ENCODE assay signal across 1 cellular context in genomic region chr1:9910425-9911178, GRCh38.
TF ChIP-seq lines count a peak whose summit lies in the region.

No MANE protein-coding gene starts in this region.

TF ChIP-seq in K562, 482 proteins besides CTCF, POLR2A, EP300 and RAD21 (continued from another document and continues in another):
- TF ChIP-seq RBM17 (IDR thresholded peaks at IDR 0.05; ENCODE audit: borderline replicate concordance, low read depth, low read length) = no peak
- TF ChIP-seq PREB (CRISPR knock-in tag; IDR thresholded peaks at IDR 0.05) = no peak
- TF ChIP-seq FOXM1 (IDR thresholded peaks at IDR 0.05; ENCODE audit: low read depth) = peak; percentile 56; the same call in 1 of the 2 replicates
- TF ChIP-seq FOXM1 (CRISPR knock-in tag; IDR thresholded peaks at IDR 0.05; ENCODE audit: low read depth) = 0 out of 2 replicates have a peak, but pooled peaks have one; percentile 25
- TF ChIP-seq, protein P1, sequence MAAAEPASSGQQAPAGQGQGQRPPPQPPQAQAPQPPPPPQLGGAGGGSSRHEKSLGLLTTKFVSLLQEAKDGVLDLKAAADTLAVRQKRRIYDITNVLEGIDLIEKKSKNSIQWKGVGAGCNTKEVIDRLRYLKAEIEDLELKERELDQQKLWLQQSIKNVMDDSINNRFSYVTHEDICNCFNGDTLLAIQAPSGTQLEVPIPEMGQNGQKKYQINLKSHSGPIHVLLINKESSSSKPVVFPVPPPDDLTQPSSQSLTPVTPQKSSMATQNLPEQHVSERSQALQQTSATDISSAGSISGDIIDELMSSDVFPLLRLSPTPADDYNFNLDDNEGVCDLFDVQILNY (CRISPR knock-in tag; IDR thresholded peaks at IDR 0.05) = no peak
- no peak for TF ChIP-seq XRCC3 (IDR thresholded peaks at IDR 0.05)
- peak; percentile 84; the same call in 1 of the 2 replicates for TF ChIP-seq MTA3 (IDR thresholded peaks at IDR 0.05; ENCODE audit: borderline replicate concordance)
- no peak for TF ChIP-seq IRF2 (CRISPR knock-in tag; IDR thresholded peaks at IDR 0.05)
- no peak for TF ChIP-seq KDM1A (IDR thresholded peaks at IDR 0.05)
- no peak for TF ChIP-seq RAD51 (IDR thresholded peaks at IDR 0.05; ENCODE audit: borderline replicate concordance, low read depth)
- peak; percentile 71 for TF ChIP-seq TBP (optimal IDR thresholded peaks at IDR 0.05; ENCODE audit: low read depth, low read length)
- TF ChIP-seq THRAP3 (IDR thresholded peaks at IDR 0.05; ENCODE audit: borderline replicate concordance) = no peak
- TF ChIP-seq, protein P2, sequence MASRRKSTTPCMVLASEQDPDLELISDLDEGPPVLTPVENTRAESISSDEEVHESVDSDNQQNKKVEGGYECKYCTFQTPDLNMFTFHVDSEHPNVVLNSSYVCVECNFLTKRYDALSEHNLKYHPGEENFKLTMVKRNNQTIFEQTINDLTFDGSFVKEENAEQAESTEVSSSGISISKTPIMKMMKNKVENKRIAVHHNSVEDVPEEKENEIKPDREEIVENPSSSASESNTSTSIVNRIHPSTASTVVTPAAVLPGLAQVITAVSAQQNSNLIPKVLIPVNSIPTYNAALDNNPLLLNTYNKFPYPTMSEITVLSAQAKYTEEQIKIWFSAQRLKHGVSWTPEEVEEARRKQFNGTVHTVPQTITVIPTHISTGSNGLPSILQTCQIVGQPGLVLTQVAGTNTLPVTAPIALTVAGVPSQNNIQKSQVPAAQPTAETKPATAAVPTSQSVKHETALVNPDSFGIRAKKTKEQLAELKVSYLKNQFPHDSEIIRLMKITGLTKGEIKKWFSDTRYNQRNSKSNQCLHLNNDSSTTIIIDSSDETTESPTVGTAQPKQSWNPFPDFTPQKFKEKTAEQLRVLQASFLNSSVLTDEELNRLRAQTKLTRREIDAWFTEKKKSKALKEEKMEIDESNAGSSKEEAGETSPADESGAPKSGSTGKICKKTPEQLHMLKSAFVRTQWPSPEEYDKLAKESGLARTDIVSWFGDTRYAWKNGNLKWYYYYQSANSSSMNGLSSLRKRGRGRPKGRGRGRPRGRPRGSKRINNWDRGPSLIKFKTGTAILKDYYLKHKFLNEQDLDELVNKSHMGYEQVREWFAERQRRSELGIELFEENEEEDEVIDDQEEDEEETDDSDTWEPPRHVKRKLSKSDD (conservative IDR thresholded peaks at IDR 0.05; ENCODE audit: low read length) = no peak
- no peak for TF ChIP-seq BRF1 (IDR thresholded peaks at IDR 0.05; ENCODE audit: borderline replicate concordance, extremely low read depth, insufficient read length)
- no peak for TF ChIP-seq HES1 (IDR thresholded peaks at IDR 0.05; ENCODE audit: low read depth)
- no peak for TF ChIP-seq ZKSCAN8 (CRISPR knock-in tag; IDR thresholded peaks at IDR 0.05)
- TF ChIP-seq PTRF (tag; IDR thresholded peaks at IDR 0.05) = no peak
- TF ChIP-seq, protein P3, sequence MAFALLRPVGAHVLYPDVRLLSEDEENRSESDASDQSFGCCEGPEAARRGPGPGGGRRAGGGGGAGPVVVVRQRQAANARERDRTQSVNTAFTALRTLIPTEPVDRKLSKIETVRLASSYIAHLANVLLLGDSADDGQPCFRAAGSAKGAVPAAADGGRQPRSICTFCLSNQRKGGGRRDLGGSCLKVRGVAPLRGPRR (CRISPR knock-in tag; IDR thresholded peaks at IDR 0.05) = no peak
- TF ChIP-seq NR4A1 (CRISPR knock-in tag; IDR thresholded peaks at IDR 0.05) = no peak
- no peak for TF ChIP-seq NR4A1 (tag; IDR thresholded peaks at IDR 0.05)
- 0 out of 2 replicates have a peak, but pooled peaks have one; percentile 41 for TF ChIP-seq ZBED1 (IDR thresholded peaks at IDR 0.05)
- TF ChIP-seq ZNF639 (CRISPR knock-in tag; conservative IDR thresholded peaks at IDR 0.05 in 1 of 2, IDR thresholded peaks at IDR 0.05 in 1 of 2) = peak in 1 of 2 experiments; percentile 69; a peak in 1 of 4 replicates
- TF ChIP-seq, protein P4, sequence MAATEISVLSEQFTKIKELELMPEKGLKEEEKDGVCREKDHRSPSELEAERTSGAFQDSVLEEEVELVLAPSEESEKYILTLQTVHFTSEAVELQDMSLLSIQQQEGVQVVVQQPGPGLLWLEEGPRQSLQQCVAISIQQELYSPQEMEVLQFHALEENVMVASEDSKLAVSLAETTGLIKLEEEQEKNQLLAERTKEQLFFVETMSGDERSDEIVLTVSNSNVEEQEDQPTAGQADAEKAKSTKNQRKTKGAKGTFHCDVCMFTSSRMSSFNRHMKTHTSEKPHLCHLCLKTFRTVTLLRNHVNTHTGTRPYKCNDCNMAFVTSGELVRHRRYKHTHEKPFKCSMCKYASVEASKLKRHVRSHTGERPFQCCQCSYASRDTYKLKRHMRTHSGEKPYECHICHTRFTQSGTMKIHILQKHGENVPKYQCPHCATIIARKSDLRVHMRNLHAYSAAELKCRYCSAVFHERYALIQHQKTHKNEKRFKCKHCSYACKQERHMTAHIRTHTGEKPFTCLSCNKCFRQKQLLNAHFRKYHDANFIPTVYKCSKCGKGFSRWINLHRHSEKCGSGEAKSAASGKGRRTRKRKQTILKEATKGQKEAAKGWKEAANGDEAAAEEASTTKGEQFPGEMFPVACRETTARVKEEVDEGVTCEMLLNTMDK (IDR thresholded peaks at IDR 0.05; ENCODE audit: borderline replicate concordance, insufficient read depth, low read depth, low read length, poor library complexity, severe bottlenecking) = no peak
- no peak for TF ChIP-seq POLR3G (IDR thresholded peaks at IDR 0.05; ENCODE audit: extremely low read depth, insufficient read length, insufficient replicate concordance)
- no peak for TF ChIP-seq MED1 (CRISPR knock-in tag; IDR thresholded peaks at IDR 0.05; ENCODE audit: borderline replicate concordance)
- no peak for TF ChIP-seq TEAD2 (tag; IDR thresholded peaks at IDR 0.05)
- peak; percentile 90 for TF ChIP-seq ATF7 (IDR thresholded peaks at IDR 0.05)
- TF ChIP-seq, protein P5, sequence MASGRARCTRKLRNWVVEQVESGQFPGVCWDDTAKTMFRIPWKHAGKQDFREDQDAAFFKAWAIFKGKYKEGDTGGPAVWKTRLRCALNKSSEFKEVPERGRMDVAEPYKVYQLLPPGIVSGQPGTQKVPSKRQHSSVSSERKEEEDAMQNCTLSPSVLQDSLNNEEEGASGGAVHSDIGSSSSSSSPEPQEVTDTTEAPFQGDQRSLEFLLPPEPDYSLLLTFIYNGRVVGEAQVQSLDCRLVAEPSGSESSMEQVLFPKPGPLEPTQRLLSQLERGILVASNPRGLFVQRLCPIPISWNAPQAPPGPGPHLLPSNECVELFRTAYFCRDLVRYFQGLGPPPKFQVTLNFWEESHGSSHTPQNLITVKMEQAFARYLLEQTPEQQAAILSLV (tag; IDR thresholded peaks at IDR 0.05) = no peak
- TF ChIP-seq, protein P6, sequence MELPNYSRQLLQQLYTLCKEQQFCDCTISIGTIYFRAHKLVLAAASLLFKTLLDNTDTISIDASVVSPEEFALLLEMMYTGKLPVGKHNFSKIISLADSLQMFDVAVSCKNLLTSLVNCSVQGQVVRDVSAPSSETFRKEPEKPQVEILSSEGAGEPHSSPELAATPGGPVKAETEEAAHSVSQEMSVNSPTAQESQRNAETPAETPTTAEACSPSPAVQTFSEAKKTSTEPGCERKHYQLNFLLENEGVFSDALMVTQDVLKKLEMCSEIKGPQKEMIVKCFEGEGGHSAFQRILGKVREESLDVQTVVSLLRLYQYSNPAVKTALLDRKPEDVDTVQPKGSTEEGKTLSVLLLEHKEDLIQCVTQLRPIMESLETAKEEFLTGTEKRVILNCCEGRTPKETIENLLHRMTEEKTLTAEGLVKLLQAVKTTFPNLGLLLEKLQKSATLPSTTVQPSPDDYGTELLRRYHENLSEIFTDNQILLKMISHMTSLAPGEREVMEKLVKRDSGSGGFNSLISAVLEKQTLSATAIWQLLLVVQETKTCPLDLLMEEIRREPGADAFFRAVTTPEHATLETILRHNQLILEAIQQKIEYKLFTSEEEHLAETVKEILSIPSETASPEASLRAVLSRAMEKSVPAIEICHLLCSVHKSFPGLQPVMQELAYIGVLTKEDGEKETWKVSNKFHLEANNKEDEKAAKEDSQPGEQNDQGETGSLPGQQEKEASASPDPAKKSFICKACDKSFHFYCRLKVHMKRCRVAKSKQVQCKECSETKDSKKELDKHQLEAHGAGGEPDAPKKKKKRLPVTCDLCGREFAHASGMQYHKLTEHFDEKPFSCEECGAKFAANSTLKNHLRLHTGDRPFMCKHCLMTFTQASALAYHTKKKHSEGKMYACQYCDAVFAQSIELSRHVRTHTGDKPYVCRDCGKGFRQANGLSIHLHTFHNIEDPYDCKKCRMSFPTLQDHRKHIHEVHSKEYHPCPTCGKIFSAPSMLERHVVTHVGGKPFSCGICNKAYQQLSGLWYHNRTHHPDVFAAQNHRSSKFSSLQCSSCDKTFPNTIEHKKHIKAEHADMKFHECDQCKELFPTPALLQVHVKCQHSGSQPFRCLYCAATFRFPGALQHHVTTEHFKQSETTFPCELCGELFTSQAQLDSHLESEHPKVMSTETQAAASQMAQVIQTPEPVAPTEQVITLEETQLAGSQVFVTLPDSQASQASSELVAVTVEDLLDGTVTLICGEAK (IDR thresholded peaks at IDR 0.05) = no peak; the same call in none of the 2 replicates
- TF ChIP-seq, protein P6 (CRISPR knock-in tag; IDR thresholded peaks at IDR 0.05) = no peak
- peak; percentile 79; the same call in 1 of the 2 replicates for TF ChIP-seq NKRF (IDR thresholded peaks at IDR 0.05; ENCODE audit: borderline replicate concordance)
- no peak for TF ChIP-seq SRSF9 (IDR thresholded peaks at IDR 0.05; ENCODE audit: borderline replicate concordance, low read depth, low read length)
- no peak for TF ChIP-seq ZC3H8 (IDR thresholded peaks at IDR 0.05)
- no peak for TF ChIP-seq BRCA1 (IDR thresholded peaks at IDR 0.05)
- no peak for TF ChIP-seq BRCA1 (CRISPR knock-in tag; IDR thresholded peaks at IDR 0.05)
- TF ChIP-seq, protein P7, sequence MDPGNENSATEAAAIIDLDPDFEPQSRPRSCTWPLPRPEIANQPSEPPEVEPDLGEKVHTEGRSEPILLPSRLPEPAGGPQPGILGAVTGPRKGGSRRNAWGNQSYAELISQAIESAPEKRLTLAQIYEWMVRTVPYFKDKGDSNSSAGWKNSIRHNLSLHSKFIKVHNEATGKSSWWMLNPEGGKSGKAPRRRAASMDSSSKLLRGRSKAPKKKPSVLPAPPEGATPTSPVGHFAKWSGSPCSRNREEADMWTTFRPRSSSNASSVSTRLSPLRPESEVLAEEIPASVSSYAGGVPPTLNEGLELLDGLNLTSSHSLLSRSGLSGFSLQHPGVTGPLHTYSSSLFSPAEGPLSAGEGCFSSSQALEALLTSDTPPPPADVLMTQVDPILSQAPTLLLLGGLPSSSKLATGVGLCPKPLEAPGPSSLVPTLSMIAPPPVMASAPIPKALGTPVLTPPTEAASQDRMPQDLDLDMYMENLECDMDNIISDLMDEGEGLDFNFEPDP (CRISPR knock-in tag; IDR thresholded peaks at IDR 0.05) = no peak
